In genomic region chr14:64612021-64612380, GRCh38 we compare ENCODE assay signal across 12 cellular contexts.
DNase-seq lines count a peak whose midpoint lies in the region; TF ChIP-seq lines count a peak whose summit lies in the region.
"Had no signal": no experiment of that assay in that cellular context is flagged by ENCODE, and none has a peak within 500 bp of the region (broad histone marks: within the 10 kb centered on the region; RNA-seq: fewer than 3 reads in every experiment).

No MANE protein-coding gene starts in this region.

- intact Hi-C loops in transverse colon (cut with DNase I; ENCODE audit: low total_unique reads) = no loop called here

- H3K27me3 Mint-ChIP-seq in T-helper 2 cell treated with Interferon-gamma antibody and Interleukin-4, amounts not matched to agents 5 μg/mL and 100 μg/mL, for 36 hours (ENCODE audit: low read depth) = peaks cover 14% of the 10 kb centered on the region
- H3K27me3 Mint-ChIP-seq: progenitor cell of endocrine pancreas had no signal

- peaks cover 12 to 47% (median 20%) of the 10 kb centered on the region in 4 donors for H3K4me1 ChIP-seq in transverse colon

- TF ChIP-seq CTCF in brain microvascular endothelial cell (IDR thresholded peaks at IDR 0.05; ENCODE audit: low read depth, low read length, missing control alignments) (no peak), transverse colon (IDR thresholded peaks at IDR 0.05) (no peak)

- in situ Hi-C loops in brain microvascular endothelial cell (cut with HindIII; ENCODE audit: low pct_ligation_motif_present, low sequenced_read_pairs) = no loop called here
- in situ Hi-C loops in transverse colon (cut with MboI; ENCODE audit: low pct_ligation_motif_present in 1 of 4, low pct_unique_long_range_greater_than_20kb in 1 of 4, low sequenced_read_pairs in 3 of 4) = no loop called here

- TF ChIP-seq EP300 in transverse colon (IDR thresholded peaks at IDR 0.05; ENCODE audit: low read depth) = no peak

- TF ChIP-seq POLR2A in transverse colon (IDR thresholded peaks at IDR 0.05) = no peak

- H3K4me3 ChIP-seq in brain microvascular endothelial cell (ENCODE audit: low read depth, low read length) = no peak overlapping the region
- no peak overlapping the region for H3K4me3 ChIP-seq in transverse colon

- H3K36me3 ChIP-seq in brain microvascular endothelial cell (replicated peaks) (no peaks in the 10 kb centered on the region), transverse colon (no peaks in the 10 kb centered on the region)

- H3K36me3 Mint-ChIP-seq in T-helper 2 cell treated with Interferon-gamma antibody and Interleukin-4, amounts not matched to agents 5 μg/mL and 100 μg/mL, for 36 hours (ENCODE audit: low read depth) = no peaks in the 10 kb centered on the region
- H3K36me3 Mint-ChIP-seq: activated naive CD4-positive, alpha-beta T cell treated with anti-CD3 and anti-CD28 coated beads, Interleukin-2, amount 50 U/mL, for 24 hours had no signal

- WGBS in transverse colon (ENCODE audit: low coverage in 1 of 2), 2 donors = 73 to 74% methylated on average over 1 of the region's 1 CpG

- no peaks in the 10 kb centered on the region for H3K4me1 Mint-ChIP-seq in T-helper 2 cell treated with Interferon-gamma antibody and Interleukin-4, amounts not matched to agents 5 μg/mL and 100 μg/mL, for 36 hours (ENCODE audit: low read depth)
- H3K4me1 Mint-ChIP-seq: activated naive CD4-positive, alpha-beta T cell treated with anti-CD3 and anti-CD28 coated beads, Interleukin-2, amount 50 U/mL, for 24 hours had no signal

- H3K4me3 Mint-ChIP-seq in T-helper 2 cell treated with Interferon-gamma antibody and Interleukin-4, amounts not matched to agents 5 μg/mL and 100 μg/mL, for 36 hours = no peak overlapping the region
- H3K4me3 Mint-ChIP-seq: activated naive CD4-positive, alpha-beta T cell treated with anti-CD3 and anti-CD28 coated beads, Interleukin-2, amount 50 U/mL, for 24 hours had no signal

- H3K9me3 Mint-ChIP-seq in T-helper 2 cell treated with Interferon-gamma antibody and Interleukin-4, amounts not matched to agents 5 μg/mL and 100 μg/mL, for 36 hours = no peaks in the 10 kb centered on the region
- H3K9me3 Mint-ChIP-seq: activated naive CD4-positive, alpha-beta T cell treated with anti-CD3 and anti-CD28 coated beads, Interleukin-2, amount 50 U/mL, for 24 hours had no signal

- H3K9me3 ChIP-seq in transverse colon = no peaks in the 10 kb centered on the region

- peak overlapping the region; percentile 25 for H3K27ac ChIP-seq in brain microvascular endothelial cell
- H3K27ac ChIP-seq in layer of hippocampus (ENCODE audit: low read depth, low read length) = peak overlapping the region; percentile 0
- peak overlapping the region; percentile 71 to 73 (median 71) for H3K27ac ChIP-seq in transverse colon

- no peak overlapping the region for H3K27ac Mint-ChIP-seq in T-helper 2 cell treated with Interferon-gamma antibody and Interleukin-4, amounts not matched to agents 5 μg/mL and 100 μg/mL, for 36 hours
- H3K27ac Mint-ChIP-seq: activated naive CD4-positive, alpha-beta T cell treated with anti-CD3 and anti-CD28 coated beads, Interleukin-2, amount 50 U/mL, for 24 hours; progenitor cell of endocrine pancreas had no signal

- DNase-seq in HT1080 (ENCODE audit: low read depth) = peak; percentile 67
- DNase-seq in brain microvascular endothelial cell = peak; percentile 22
- no peak for DNase-seq in transverse colon
- DNase-seq in T-helper 2 cell treated with Interferon-gamma antibody and Interleukin-4, amounts not matched to agents 5 μg/mL and 100 μg/mL, for 36 hours (ENCODE audit: low spot score) = no peak
- no peak for DNase-seq in NCI-H510A (lab: John Stamatoyannopoulos, UW)
- no peak for DNase-seq in CD1c-positive myeloid dendritic cell (ENCODE audit: extremely low spot score)
- DNase-seq in T-helper 2 cell = no peak
- DNase-seq: hippocampal formation, MM.1S had no signal

- H3K27me3 ChIP-seq in brain microvascular endothelial cell (replicated peaks) (no peaks in the 10 kb centered on the region), layer of hippocampus (ENCODE audit: control insufficient read depth, insufficient read depth, low read length) (no peaks in the 10 kb centered on the region), transverse colon (no peaks in the 10 kb centered on the region)

Comparison
In these comparisons a context has a peak if more than half of its experiments do, and no peak if none do; other contexts are left out.
1. DNase-seq: peak in HT1080 (single experiment) and brain microvascular endothelial cell (single experiment); none in transverse colon (single experiment), T-helper 2 cell treated with Interferon-gamma antibody and Interleukin-4, amounts not matched to agents 5 μg/mL and 100 μg/mL, for 36 hours (single experiment), NCI-H510A (single experiment), CD1c-positive myeloid dendritic cell (single experiment) and T-helper 2 cell (0 of 5).
2. H3K27ac ChIP-seq: peak in every context shown above with its lines; median percentile 71 in transverse colon; 25 in brain microvascular endothelial cell; 0 in layer of hippocampus.